Comparison of ENCODE assay signal across 14 cellular contexts in genomic region chr22:17838180-17838865, GRCh38.
"Had no signal": no experiment of that assay in that cellular context is flagged by ENCODE, and none has a peak within 500 bp of the region (broad histone marks: within the 10 kb centered on the region; RNA-seq: fewer than 3 reads in every experiment).

No MANE protein-coding gene starts in this region.

- ATAC-seq: foreskin keratinocyte; left cardiac atrium; stimulated activated memory B cell treated with anti-CD40 and anti-IgM and Interleukin-4, amounts not matched to agents 10 μg/mL and 1 μg/mL and 100 μg/mL, for 72 hours had no signal

- H3K4me1 ChIP-seq: foreskin keratinocyte, neural progenitor cell had no signal

- H3K27ac ChIP-seq: foreskin keratinocyte, neural progenitor cell, ovary had no signal

- H3K9ac ChIP-seq: neural progenitor cell had no signal

- H3K4me3 ChIP-seq: neural progenitor cell, ovary had no signal

- H3K27me3 ChIP-seq: foreskin keratinocyte, neural progenitor cell, ovary had no signal

- H3K9me3 ChIP-seq: ovary had no signal

- H3K36me3 ChIP-seq: neural progenitor cell, ovary had no signal

- DNase-seq: activated CD4-positive, alpha-beta T cell treated with anti-CD3 and anti-CD28 coated beads, Interleukin-2, amount 50 U/mL, for 1 hour; activated CD4-positive, CD25-positive, alpha-beta regulatory T cell; activated naive CD4-positive, alpha-beta T cell; anterior cingulate cortex; foreskin keratinocyte; head of caudate nucleus; immature natural killer cell; left cardiac atrium; naive B cell; ovary; stimulated activated CD4-positive, alpha-beta T cell treated with anti-CD3 and anti-CD28 coated beads, Interleukin-2, amount 100 ng/mL, for 48 hours; SW 1271 had no signal
